In the genomic region with DNA sequence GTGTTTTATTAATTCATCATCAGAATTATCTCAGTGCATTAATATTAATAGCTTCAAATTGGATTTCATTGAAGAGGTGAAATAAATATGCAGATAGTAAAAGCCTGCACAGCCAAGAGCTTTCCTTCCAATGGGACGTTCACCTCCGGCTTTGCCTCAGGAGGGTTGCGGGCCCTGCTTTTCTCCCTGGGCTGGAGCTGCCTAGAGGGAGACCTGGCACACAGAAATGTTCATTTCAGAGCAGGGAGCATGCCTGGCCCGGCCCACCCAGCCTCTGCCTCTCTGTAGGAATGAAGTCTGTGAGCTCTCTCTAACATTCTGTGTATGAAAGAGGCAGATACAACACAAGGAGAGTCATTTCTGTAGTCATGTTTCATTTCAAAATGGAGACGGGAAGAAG, we compare ENCODE assay signal across 9 cellular contexts.
"Had no signal": no experiment of that assay in that cellular context is flagged by ENCODE, and none has a peak within 500 bp of the region (broad histone marks: within the 10 kb centered on the region; RNA-seq: fewer than 3 reads in every experiment).

No MANE protein-coding gene starts in this region.

- H3K4me1 Mint-ChIP-seq: IgD-negative memory B cell had no signal

- H3K9me3 ChIP-seq: HAP-1 had no signal

- H2AFZ ChIP-seq: GM23248 had no signal

- H3K36me3 ChIP-seq: HAP-1 had no signal

- H3K4me1 ChIP-seq: HAP-1 had no signal

- ATAC-seq: HCT116, HepG2 had no signal

- H3K27ac Mint-ChIP-seq: HFFc6, IgD-negative memory B cell had no signal

- H3K4me3 Mint-ChIP-seq: HFFc6, IgD-negative memory B cell had no signal

- H3K27ac ChIP-seq: GM23248, HL-60 had no signal

- H3K27me3 Mint-ChIP-seq: IgD-negative memory B cell had no signal

- H3K9ac ChIP-seq: GM23248 had no signal

- H3K4me3 ChIP-seq: GM23248, HAP-1 had no signal

- DNase-seq: GM23248, GOT3, H7, HFFc6 had no signal
